In the genomic region with DNA sequence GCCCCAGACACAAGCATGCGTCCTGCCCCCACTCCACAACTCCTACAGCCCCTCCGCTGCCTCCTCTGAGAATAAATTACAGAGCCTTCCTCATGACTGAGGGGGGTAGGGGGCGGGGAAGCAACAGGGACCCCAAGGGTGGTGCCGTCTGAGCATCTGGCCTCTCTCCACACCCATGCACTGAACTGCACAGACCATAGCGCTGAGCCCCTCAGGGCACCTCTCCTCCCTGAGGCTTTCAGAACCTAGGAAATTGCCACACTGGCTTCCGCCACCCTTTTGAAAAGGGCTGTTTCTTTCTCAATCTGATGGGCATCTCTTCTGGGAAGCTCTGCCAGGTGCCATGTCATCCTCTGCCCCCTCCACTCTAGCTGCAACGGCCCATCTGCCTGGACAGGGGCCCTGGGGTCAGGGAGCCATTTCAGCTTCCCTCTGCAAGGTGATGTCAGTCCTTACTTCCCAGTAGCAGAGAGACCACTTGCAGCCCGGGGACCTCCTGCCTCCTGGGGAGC, we compare ENCODE assay signal across 18 cellular contexts. TPM values are rescaled to one million over a fixed set of nuclear protein-coding genes. Genes with fewer than 3 reads are reported as not detected.
DNase-seq lines count a peak whose midpoint lies in the region; ATAC-seq and TF ChIP-seq lines count a peak whose summit lies in the region.
"Had no signal": no experiment of that assay in that cellular context is flagged by ENCODE, and none has a peak within 500 bp of the region (broad histone marks: within the 10 kb centered on the region; RNA-seq: fewer than 3 reads in every experiment).

No MANE protein-coding gene starts in this region.

- no peak for TF ChIP-seq CTCF in endodermal cell (conservative IDR thresholded peaks at IDR 0.05)

- H3K4me3 ChIP-seq in endodermal cell (ENCODE audit: low read length), result no peak overlapping the region
- H3K4me3 ChIP-seq: adrenal gland, left ventricle myocardium inferior, testis had no signal

- intact Hi-C loops in left ventricle myocardium superior (cut with micrococcal nuclease), result no loop called here

- peaks cover 55% of the 10 kb centered on the region for H3K36me3 Mint-ChIP-seq in T-helper 2 cell treated with Interferon-gamma antibody and Interleukin-4, amounts not matched to agents 5 μg/mL and 100 μg/mL, for 36 hours (ENCODE audit: low read depth)
- H3K36me3 Mint-ChIP-seq in T-cell, result peaks cover 11% of the 10 kb centered on the region
- H3K36me3 Mint-ChIP-seq in endodermal cell (ENCODE audit: low read depth), result peaks cover 5% of the 10 kb centered on the region
- H3K36me3 Mint-ChIP-seq in stimulated activated effector memory CD8-positive, alpha-beta T cell treated with anti-CD3 and anti-CD28 coated beads, Interleukin-12 subunit alpha, Interleukin-12 subunit beta, amount 100 ng/mL, for 72 hours, result peaks cover 91% of the 10 kb centered on the region

- POLR2A ChIA-PET in T-cell (lab: Charles Lee), result interaction anchor here in 1 of 2 donors (1.0 to 1.2 kb wide), 2 partner anchors 9 kb away, joined by 4 to 5 read pairs; no protein-coding TSS in a partner anchor

- no peaks in the 10 kb centered on the region for H3K36me3 ChIP-seq in endodermal cell (ENCODE audit: control insufficient read depth, insufficient read depth, low read length)
- H3K36me3 ChIP-seq: adrenal gland, left ventricle myocardium inferior had no signal

- H3K27ac Mint-ChIP-seq in T-helper 2 cell treated with Interferon-gamma antibody and Interleukin-4, amounts not matched to agents 5 μg/mL and 100 μg/mL, for 36 hours, result peak overlapping the region; percentile 81
- H3K27ac Mint-ChIP-seq in T-cell (peak overlapping the region; percentile 81 to 82), endodermal cell (no peak overlapping the region)
- peak overlapping the region; percentile 98 for H3K27ac Mint-ChIP-seq in stimulated activated effector memory CD8-positive, alpha-beta T cell treated with anti-CD3 and anti-CD28 coated beads, Interleukin-12 subunit alpha, Interleukin-12 subunit beta, amount 100 ng/mL, for 72 hours

- H3K27ac ChIP-seq in endodermal cell (ENCODE audit: low read depth, low read length), result no peak overlapping the region
- H3K27ac ChIP-seq: adrenal gland, left ventricle myocardium inferior, testis had no signal

- no peaks in the 10 kb centered on the region for H3K4me1 ChIP-seq in endodermal cell (ENCODE audit: control insufficient read depth, insufficient read depth, low read length)
- H3K4me1 ChIP-seq: adrenal gland, left ventricle myocardium inferior, testis had no signal

- no peaks in the 10 kb centered on the region for H3K27me3 ChIP-seq in endodermal cell (ENCODE audit: control insufficient read depth, insufficient read depth, low read length, poor library complexity, severe bottlenecking)
- H3K27me3 ChIP-seq: adrenal gland, testis had no signal

- peaks cover 72% of the 10 kb centered on the region for H3K4me1 Mint-ChIP-seq in T-helper 2 cell treated with Interferon-gamma antibody and Interleukin-4, amounts not matched to agents 5 μg/mL and 100 μg/mL, for 36 hours (ENCODE audit: low read depth)
- peaks cover 48 to 81% (median 69%) of the 10 kb centered on the region in 3 donors for H3K4me1 Mint-ChIP-seq in T-cell
- H3K4me1 Mint-ChIP-seq in endodermal cell, result no peaks in the 10 kb centered on the region
- peaks cover 81% of the 10 kb centered on the region for H3K4me1 Mint-ChIP-seq in stimulated activated effector memory CD8-positive, alpha-beta T cell treated with anti-CD3 and anti-CD28 coated beads, Interleukin-12 subunit alpha, Interleukin-12 subunit beta, amount 100 ng/mL, for 72 hours

- CTCF ChIA-PET in T-cell (lab: Charles Lee), result no interaction called here

- no peak for ATAC-seq in T-cell (replicated peaks in 1 of 4)
- no peak for ATAC-seq in stimulated activated effector memory CD8-positive, alpha-beta T cell treated with anti-CD3 and anti-CD28 coated beads, Interleukin-12 subunit alpha, Interleukin-12 subunit beta, amount 100 ng/mL, for 72 hours
- ATAC-seq in left ventricle myocardium superior, result no peak
- ATAC-seq in HG03139 (IDR thresholded peaks at IDR 0.05; ENCODE audit: unreplicated experiment), result no peak

- H3K27me3 Mint-ChIP-seq in T-helper 2 cell treated with Interferon-gamma antibody and Interleukin-4, amounts not matched to agents 5 μg/mL and 100 μg/mL, for 36 hours (ENCODE audit: low read depth), result no peaks in the 10 kb centered on the region
- H3K27me3 Mint-ChIP-seq in T-cell (no peaks in the 10 kb centered on the region), endodermal cell (ENCODE audit: insufficient read depth) (peaks cover 19% of the 10 kb centered on the region)

- H3K9me3 ChIP-seq in endodermal cell (ENCODE audit: control insufficient read depth, low read length), result no peaks in the 10 kb centered on the region
- H3K9me3 ChIP-seq: adrenal gland, testis had no signal

- H3K9me3 Mint-ChIP-seq in T-helper 2 cell treated with Interferon-gamma antibody and Interleukin-4, amounts not matched to agents 5 μg/mL and 100 μg/mL, for 36 hours, result peaks cover 16% of the 10 kb centered on the region
- peaks cover 8 to 14% (median 10%) of the 10 kb centered on the region in 3 donors for H3K9me3 Mint-ChIP-seq in T-cell
- H3K9me3 Mint-ChIP-seq in endodermal cell, result peaks cover 11% of the 10 kb centered on the region
- H3K9me3 Mint-ChIP-seq in stimulated activated effector memory CD8-positive, alpha-beta T cell treated with anti-CD3 and anti-CD28 coated beads, Interleukin-12 subunit alpha, Interleukin-12 subunit beta, amount 100 ng/mL, for 72 hours, result peaks cover 3% of the 10 kb centered on the region

- no peak for DNase-seq in T-helper 2 cell treated with Interferon-gamma antibody and Interleukin-4, amounts not matched to agents 5 μg/mL and 100 μg/mL, for 36 hours (ENCODE audit: low spot score)
- no peak for DNase-seq in T-helper 2 cell
- no peak for DNase-seq in T-cell
- DNase-seq in endodermal cell, result peak; percentile 35
- DNase-seq in stimulated activated effector memory CD8-positive, alpha-beta T cell treated with anti-CD3 and anti-CD28 coated beads, Interleukin-12 subunit alpha, Interleukin-12 subunit beta, amount 100 ng/mL, for 72 hours (ENCODE audit: low spot score in 2 of 2), result no peak
- no peak for DNase-seq in NCI-H2029 treated with DMSO at 0.1 percent for 48 hours (lab: John Stamatoyannopoulos, UW)
- no peak for DNase-seq in left ventricle myocardium superior
- DNase-seq: activated CD4-positive, alpha-beta T cell treated with anti-CD3 and anti-CD28 coated beads, Interleukin-2, amount 50 U/mL, for 1 hour; DMS 273 treated with DMSO at 0.1 percent for 48 hours; left ventricle myocardium inferior; nucleus accumbens; T-helper 9 cell; testis had no signal

- WGBS in endodermal cell (ENCODE audit: insufficient coverage in 1 of 2, insufficient read length in 1 of 2), 2 experiments, result 85 to 90% methylated on average over 4 to 8 of the region's 8 CpGs

- no peak overlapping the region for H3K9ac ChIP-seq in endodermal cell (ENCODE audit: extremely low read depth, low read length, poor library complexity, severe bottlenecking)

- H3K4me3 Mint-ChIP-seq in T-helper 2 cell treated with Interferon-gamma antibody and Interleukin-4, amounts not matched to agents 5 μg/mL and 100 μg/mL, for 36 hours, result peak overlapping the region; percentile 92
- H3K4me3 Mint-ChIP-seq in T-cell, result peak overlapping the region; percentile 69 to 85 (median 80)
- H3K4me3 Mint-ChIP-seq in endodermal cell, result no peak overlapping the region
- peak overlapping the region; percentile 99 for H3K4me3 Mint-ChIP-seq in stimulated activated effector memory CD8-positive, alpha-beta T cell treated with anti-CD3 and anti-CD28 coated beads, Interleukin-12 subunit alpha, Interleukin-12 subunit beta, amount 100 ng/mL, for 72 hours

RNA-seq across cellular contexts. Expression of gene CST7, which starts 2.5 kb away (rescaled TPM):
- total RNA-seq in T-cell, result 10 to 100 TPM; 22.8 to 92.0 (median 46.2) TPM
- total RNA-seq in endodermal cell, result not detected
- polyA plus RNA-seq in endodermal cell (2013, experiment 1 of 2), result not detected
- polyA plus RNA-seq in endodermal cell (2013, experiment 2 of 2), result not detected
- total RNA-seq in left ventricle myocardium superior, result 0.92 TPM
- total RNA-seq: cerebellum, epithelial cell of proximal tubule, NCI-H460 had no signal

RNA-seq across cellular contexts. Expression of gene APMAP, which starts 41.0 kb away (rescaled TPM):
- total RNA-seq in T-cell (10 to 100 TPM; 32.2 to 53.0 (median 49.8) TPM), endodermal cell (10 to 100 TPM; 60.2 to 65.6 TPM), left ventricle myocardium superior (25.9 TPM)
- 76.8 TPM for polyA plus RNA-seq in endodermal cell (2013, experiment 1 of 2)
- polyA plus RNA-seq in endodermal cell (2013, experiment 2 of 2), result 70.0 TPM

Comparison
In these comparisons a context has a peak if more than half of its experiments do, and no peak if none do; other contexts are left out.
1. RNA of gene CST7, which starts 2.5 kb away (total RNA-seq): 22.8 to 92.0 TPM in T-cell; 0.92 TPM in left ventricle myocardium superior (single experiment) and not detected in endodermal cell; every median in the first group is over 10 times any median in the second.